ENCODE assay signal across 1 cellular context in genomic region chr3:119723022-119723421, GRCh38.
A peak's percentile ranks its signal among the peaks of the same experiment; 100 is the strongest.
TF ChIP-seq lines count a peak whose summit lies in the region.

No MANE protein-coding gene starts in this region.

TF ChIP-seq in K562, 482 proteins besides CTCF, POLR2A, EP300 and RAD21:
- TF ChIP-seq SPI1 (IDR thresholded peaks at IDR 0.05; ENCODE audit: borderline replicate concordance, low read depth, low read length) (0 out of 2 replicates have a peak, but pooled peaks have one; percentile 5), E4F1 (CRISPR knock-in tag; IDR thresholded peaks at IDR 0.05; ENCODE audit: borderline replicate concordance) (no peak), ZNF143 (CRISPR knock-in tag; IDR thresholded peaks at IDR 0.05) (no peak)
